ENCODE assay signal across 8 cellular contexts in genomic region chr12:74890237-74890599, GRCh38.
DNase-seq lines count a peak whose midpoint lies in the region; ATAC-seq, FAIRE-seq and TF ChIP-seq lines count a peak whose summit lies in the region.

No MANE protein-coding gene starts in this region.

- no peaks in the 10 kb centered on the region for H3K9me3 ChIP-seq in heart right ventricle

- no peaks in the 10 kb centered on the region for H3K27me3 ChIP-seq in heart right ventricle

- ATAC-seq in GM19025 (IDR thresholded peaks at IDR 0.05; ENCODE audit: low read depth, unreplicated experiment) (peak; percentile 94), HG03097 (IDR thresholded peaks at IDR 0.05; ENCODE audit: low FRiP score, unreplicated experiment) (peak; percentile 88), heart right ventricle (peak; percentile 64 to 95 (median 80))

- WGBS in heart right ventricle, 2 donors = 6 to 14% methylated on average over 4 of the region's 4 CpGs

- no peaks in the 10 kb centered on the region for H3K36me3 ChIP-seq in heart right ventricle

- in situ Hi-C loops in SK-MEL-5 (cut with HindIII; ENCODE audit: low pct_unique_long_range_greater_than_20kb, low sequenced_read_pairs) = no loop called here

- intact Hi-C loops in heart right ventricle (cut with DNase I) = no loop called here

- H3K4me1 ChIP-seq in heart right ventricle = peaks cover 0 to 10% (median 0%) of the 10 kb centered on the region in 9 donors

- DNase-seq in AG09319 (ENCODE audit: extremely low read depth, low read depth) = peak; percentile 19
- peak; percentile 54 for DNase-seq in SK-MEL-5 (ENCODE audit: low read depth, low spot score)
- no peak for DNase-seq in heart right ventricle
- DNase-seq in urothelium cell line (ENCODE audit: low spot score) = peak; percentile 58
- no peak for DNase-seq in NCI-H2196 (lab: John Stamatoyannopoulos, UW; ENCODE audit: unreplicated experiment)
- DNase-seq in stimulated activated CD4-positive, alpha-beta T cell treated with anti-CD3 and anti-CD28 coated beads, Interleukin-2, amount 100 ng/mL, for 24 hours = no peak

- H3K4me3 ChIP-seq in heart right ventricle = no peak overlapping the region

- no peak for TF ChIP-seq CTCF in AG09319 (IDR thresholded peaks at IDR 0.05; ENCODE audit: low read depth, low read length)
- TF ChIP-seq CTCF in heart right ventricle (IDR thresholded peaks at IDR 0.05) = no peak

- no peak overlapping the region for H3K27ac ChIP-seq in heart right ventricle

- FAIRE-seq in urothelium cell line (lab: Jason Lieb, UNC) = no peak

Comparison
In these comparisons a context has a peak if more than half of its experiments do, and no peak if none do; other contexts are left out.
1. DNase-seq: peak in AG09319 (single experiment), SK-MEL-5 (single experiment) and urothelium cell line (single experiment); none in heart right ventricle (0 of 2), NCI-H2196 (single experiment) and stimulated activated CD4-positive, alpha-beta T cell treated with anti-CD3 and anti-CD28 coated beads, Interleukin-2, amount 100 ng/mL, for 24 hours (0 of 2).
2. Peak in every context shown above with its lines, with median percentiles within 50 percentile points of each other: ATAC-seq.